ENCODE assay signal across 8 cellular contexts in the genomic region with DNA sequence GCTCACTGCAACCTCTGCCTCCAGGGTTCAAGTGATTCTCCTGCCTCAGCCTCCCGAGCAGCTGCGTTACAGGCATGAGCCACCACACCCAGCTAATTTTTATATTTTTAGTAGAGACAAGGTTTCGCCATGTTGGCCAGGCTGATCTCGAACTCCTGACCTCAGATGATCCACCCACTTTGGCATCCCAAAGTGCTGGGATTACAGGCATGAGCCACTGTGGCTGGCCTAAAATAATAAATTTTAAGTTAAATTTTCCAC. TPM values are rescaled to one million over a fixed set of nuclear protein-coding genes. Genes with fewer than 3 reads are reported as not detected.
DNase-seq lines count a peak whose midpoint lies in the region; ATAC-seq and TF ChIP-seq lines count a peak whose summit lies in the region.
"Not testable (repeated sequence)": the region's sequence is repeated elsewhere in the genome, so short reads cannot be mapped to it uniquely, and the experiment has no call there.

No MANE protein-coding gene starts in this region.

- H3K18ac ChIP-seq in mesenchymal stem cell (ENCODE audit: low read depth in 1 of 2, low read length in 2 of 2): not testable (repeated sequence)

- H3K36me3 Mint-ChIP-seq in MCF 10A (ENCODE audit: insufficient read depth, unreplicated experiment): peaks cover 13% of the 10 kb centered on the region

- not testable (repeated sequence) for H2BK5ac ChIP-seq in mesenchymal stem cell (ENCODE audit: low read depth, low read length, poor library complexity, severe bottlenecking)

- BruUV-seq in MCF 10A (replicated peaks; lab: Mats Ljungman, UMichigan): not testable (repeated sequence)

- not testable (repeated sequence) for TF ChIP-seq EP300 in tibial nerve (IDR thresholded peaks at IDR 0.05)

- H3K23ac ChIP-seq in mesenchymal stem cell (ENCODE audit: low read length in 2 of 2): not testable (repeated sequence)

- not testable (repeated sequence) for H4K20me1 ChIP-seq in GM23248 (ENCODE audit: insufficient read depth)

- H3K9me2 ChIP-seq in GM23248 (ENCODE audit: insufficient read depth): not testable (repeated sequence)

- H2BK15ac ChIP-seq in mesenchymal stem cell (ENCODE audit: low read depth, poor library complexity, severe bottlenecking): not testable (repeated sequence)

- not testable (repeated sequence) for H3K27me3 Mint-ChIP-seq in MCF 10A (ENCODE audit: insufficient read depth, unreplicated experiment)

- TF ChIP-seq CTCF in MCF 10A (IDR thresholded peaks at IDR 0.05; ENCODE audit: unreplicated experiment); fibroblast of mammary gland (conservative IDR thresholded peaks at IDR 0.05; ENCODE audit: control insufficient read depth, insufficient read depth, low read depth, low read length); right atrium auricular region (IDR thresholded peaks at IDR 0.05); tibial nerve (IDR thresholded peaks at IDR 0.05): not testable (repeated sequence)

- not testable (repeated sequence) for H3K4ac ChIP-seq in mesenchymal stem cell (ENCODE audit: low read depth in 1 of 2, low read length in 2 of 2)

- H3K9me3 Mint-ChIP-seq in MCF 10A (ENCODE audit: unreplicated experiment): not testable (repeated sequence)

- in situ Hi-C loops in GM23248 (cut with MboI): not testable (repeated sequence)

- not testable (repeated sequence) for H3K9me3 ChIP-seq in GM23248 (ENCODE audit: low read depth); right atrium auricular region; mesenchymal stem cell (ENCODE audit: control insufficient read depth, low read length); tibial nerve

- not testable (repeated sequence) for H3K36me3 ChIP-seq in GM23248 (ENCODE audit: low read depth); right atrium auricular region; mesenchymal stem cell (ENCODE audit: control insufficient read depth in 1 of 2, insufficient read depth in 2 of 2, low read depth in 1 of 2, low read length in 2 of 2)
- H3K36me3 ChIP-seq in tibial nerve: peaks cover 0 to 14% (median 0%) of the 10 kb centered on the region in 3 donors

- not testable (repeated sequence) for H3K79me1 ChIP-seq in mesenchymal stem cell (replicated peaks; ENCODE audit: low read length, poor library complexity, severe bottlenecking)

- WGBS in GM23248 (ENCODE audit: low coverage in 1 of 2, low lambda C conversion rate in 2 of 2, missing lambda C conversion rate in 2 of 2), 2 experiments: 57 to 61% methylated on average over 4 of the region's 4 CpGs
- WGBS in mesenchymal stem cell: 100% methylated on average over 2 of the region's 4 CpGs
- WGBS in tibial nerve, 2 donors: 45 to 51% methylated on average over 4 of the region's 4 CpGs

- not testable (repeated sequence) for H2AK5ac ChIP-seq in mesenchymal stem cell (ENCODE audit: low read length, severe bottlenecking)

- H3K27me3 ChIP-seq in GM23248 (replicated peaks; ENCODE audit: insufficient read depth); right atrium auricular region; mesenchymal stem cell (ENCODE audit: control insufficient read depth in 1 of 2, insufficient read depth in 1 of 2, low read length in 2 of 2); tibial nerve: not testable (repeated sequence)

- CTCF ChIA-PET in MCF 10A (lab: Yijun Ruan, JAX): not testable (repeated sequence)

- not testable (repeated sequence) for H3F3A ChIP-seq in GM23248 (ENCODE audit: insufficient read depth)

- H3K4me3 ChIP-seq in GM23248; fibroblast of mammary gland (ENCODE audit: control insufficient read depth, low read depth, low read length); right atrium auricular region; mesenchymal stem cell (ENCODE audit: insufficient read depth in 1 of 2, low read depth in 1 of 2, low read length in 2 of 2); tibial nerve: not testable (repeated sequence)

- not testable (repeated sequence) for TF ChIP-seq POLR2A in tibial nerve (IDR thresholded peaks at IDR 0.05)

- H3K79me2 ChIP-seq in GM23248 (ENCODE audit: insufficient read depth): not testable (repeated sequence)

- H4K91ac ChIP-seq in mesenchymal stem cell (ENCODE audit: low read length): not testable (repeated sequence)

- H3K9ac ChIP-seq in GM23248: not testable (repeated sequence)
- peak overlapping the region; percentile 20 for H3K9ac ChIP-seq in mesenchymal stem cell (ENCODE audit: low read length)

- H2AFZ ChIP-seq in GM23248; mesenchymal stem cell (ENCODE audit: low read depth, low read length): not testable (repeated sequence)

- H4K8ac ChIP-seq in mesenchymal stem cell (ENCODE audit: low read length): not testable (repeated sequence)

- H3K14ac ChIP-seq in mesenchymal stem cell (ENCODE audit: low read length in 2 of 2): not testable (repeated sequence)

- ATAC-seq in SK-N-SH treated with all-trans-retinoic acid at 6 μM for 48 hours, left cardiac atrium: not testable (repeated sequence)

- peak overlapping the region; percentile 31 for H3K27ac Mint-ChIP-seq in MCF 10A (ENCODE audit: low read depth, unreplicated experiment)

- not testable (repeated sequence) for H3K4me1 Mint-ChIP-seq in MCF 10A (ENCODE audit: insufficient read depth, unreplicated experiment)

- DNase-seq in GM23248; MCF 10A (ENCODE audit: unreplicated experiment); mesenchymal stem cell; tibial nerve (ENCODE audit: low spot score in 2 of 2): not testable (repeated sequence)
- peak; percentile 3 for DNase-seq in fibroblast of mammary gland (ENCODE audit: low read depth)
- DNase-seq in left cardiac atrium: peak; percentile 45
- peak; percentile 66 for DNase-seq in right atrium auricular region (ENCODE audit: low spot score)

- not testable (repeated sequence) for H3K4me2 ChIP-seq in GM23248 (ENCODE audit: unreplicated experiment); mesenchymal stem cell (ENCODE audit: low read length, poor library complexity, severe bottlenecking)

- H2BK12ac ChIP-seq in mesenchymal stem cell (ENCODE audit: low read length in 2 of 2): not testable (repeated sequence)

- H3K4me3 Mint-ChIP-seq in MCF 10A (ENCODE audit: unreplicated experiment): not testable (repeated sequence)

- not testable (repeated sequence) for H3K4me1 ChIP-seq in GM23248 (ENCODE audit: insufficient read depth); mesenchymal stem cell (ENCODE audit: control insufficient read depth, insufficient read depth, low read depth, low read length)
- H3K4me1 ChIP-seq in right atrium auricular region: peaks cover 0 to 13% of the 10 kb centered on the region in 2 donors
- peaks cover 0 to 25% (median 17%) of the 10 kb centered on the region in 4 donors for H3K4me1 ChIP-seq in tibial nerve

- intact Hi-C loops in MCF 10A (cut with micrococcal nuclease); left cardiac atrium (cut with DNase I): not testable (repeated sequence)

- H3K27ac ChIP-seq in GM23248: 0 out of 2 replicates have a peak overlapping the region, but pooled peaks have one; percentile 0
- H3K27ac ChIP-seq in right atrium auricular region: peak overlapping the region in 1 of 2 donors; percentile 58
- not testable (repeated sequence) for H3K27ac ChIP-seq in mesenchymal stem cell (ENCODE audit: low read length, poor library complexity, severe bottlenecking)
- H3K27ac ChIP-seq in tibial nerve: peak overlapping the region in 3 of 4 donors; percentile 7 to 84 (median 50)

- POLR2A ChIA-PET in MCF 10A (lab: Yijun Ruan, JAX): interaction anchor here (0.9 to 1.2 kb wide), 2 partner anchors 15 to 206 kb away, joined by 3 read pairs; no protein-coding TSS in a partner anchor

- H2BK120ac ChIP-seq in mesenchymal stem cell (ENCODE audit: low read depth, low read length): not testable (repeated sequence)

TF ChIP-seq in SK-N-SH treated with all-trans-retinoic acid at 6 μM for 48 hours, 23 proteins besides CTCF, POLR2A, EP300 and RAD21:
- TF ChIP-seq ZFP3 (CRISPR knock-in tag; IDR thresholded peaks at IDR 0.05): peak; percentile 33; the same call in 1 of the 2 replicates
- TF ChIP-seq SNAI2 (CRISPR knock-in tag; IDR thresholded peaks at IDR 0.05): peak; percentile 12; the same call in 1 of the 2 replicates

RNA-seq across cellular contexts. Expression of a gene that starts 58.9 kb away (rescaled TPM):
- not detected in 2 replicates for total RNA-seq in GM23248 (2014; rRNA removed; shearing (Covaris generic))
- 0.04 TPM in 1 of 2 replicates, not detected in the other for polyA plus RNA-seq in GM23248 (2016; fragmentation: Nextera tagmentation; extraction: Ambion mirVana)
- total RNA-seq in MCF 10A (2022): 1.2 and 1.3 TPM in 2 replicates
- 1 to 10 TPM; 8.1 to 9.8 TPM for total RNA-seq in left cardiac atrium
- total RNA-seq in right atrium auricular region: 10 to 100 TPM; 19.3 to 19.8 TPM
- 0.22 TPM for polyA plus RNA-seq in mesenchymal stem cell (2013, experiment 1 of 2)
- 0.30 TPM for polyA plus RNA-seq in mesenchymal stem cell (2013, experiment 2 of 2)
- total RNA-seq in tibial nerve: 1 to 10 TPM; 2.1 to 9.9 (median 5.0) TPM
